26 cellular contexts compared by ENCODE assay signal in genomic region chr9:69236188-69236587, GRCh38.
"Had no signal": no experiment of that assay in that cellular context is flagged by ENCODE, and none has a peak within 500 bp of the region (broad histone marks: within the 10 kb centered on the region; RNA-seq: fewer than 3 reads in every experiment).

No MANE protein-coding gene starts in this region.

- H3K4me3 Mint-ChIP-seq: activated CD4-positive, alpha-beta memory T cell treated with anti-CD3 and anti-CD28 coated beads for 36 hours; activated CD4-positive, alpha-beta T cell treated with anti-CD3 and anti-CD28 coated beads, Interleukin-2, amount 10 ng/mL, durations not matched to agents 7 days and 5 days; activated naive CD4-positive, alpha-beta T cell treated with anti-CD3 and anti-CD28 coated beads for 36 hours; activated naive CD8-positive, alpha-beta T cell treated with anti-CD3 and anti-CD28 coated beads, Interleukin-2, amount 10 ng/mL, durations not matched to agents 7 days and 5 days; activated T-helper 17 cell treated with anti-CD3 and anti-CD28 coated beads, Interleukin-2, amount 50 U/mL, for 72 hours; T-cell had no signal

- H3K4me3 ChIP-seq: adrenal gland, Peyer's patch had no signal

- H3K36me3 Mint-ChIP-seq: activated naive CD8-positive, alpha-beta T cell treated with anti-CD3 and anti-CD28 coated beads, Interleukin-2, amount 10 ng/mL, durations not matched to agents 7 days and 5 days had no signal

- ATAC-seq: activated T-helper 17 cell treated with anti-CD3 and anti-CD28 coated beads, Interleukin-2, amount 50 U/mL, for 72 hours; T-cell had no signal

- H3K27me3 Mint-ChIP-seq: activated CD4-positive, alpha-beta memory T cell treated with anti-CD3 and anti-CD28 coated beads for 36 hours; activated CD4-positive, alpha-beta T cell treated with anti-CD3 and anti-CD28 coated beads, Interleukin-2, amount 10 ng/mL, durations not matched to agents 7 days and 5 days; activated naive CD8-positive, alpha-beta T cell treated with anti-CD3 and anti-CD28 coated beads, Interleukin-2, amount 10 ng/mL, durations not matched to agents 7 days and 5 days; activated T-helper 17 cell treated with anti-CD3 and anti-CD28 coated beads, Interleukin-2, amount 50 U/mL, for 72 hours; T-cell had no signal

- H3K4me1 ChIP-seq: adrenal gland, Peyer's patch had no signal

- H3K27me3 ChIP-seq: adrenal gland, Peyer's patch had no signal

- H3K4me1 Mint-ChIP-seq: activated CD4-positive, alpha-beta T cell treated with anti-CD3 and anti-CD28 coated beads, Interleukin-2, amount 10 ng/mL, durations not matched to agents 7 days and 5 days; activated naive CD8-positive, alpha-beta T cell treated with anti-CD3 and anti-CD28 coated beads, Interleukin-2, amount 10 ng/mL, durations not matched to agents 7 days and 5 days; activated T-helper 17 cell treated with anti-CD3 and anti-CD28 coated beads, Interleukin-2, amount 50 U/mL, for 72 hours; T-cell had no signal

- H3K27ac Mint-ChIP-seq: activated CD4-positive, alpha-beta memory T cell treated with anti-CD3 and anti-CD28 coated beads for 36 hours; activated CD4-positive, alpha-beta T cell treated with anti-CD3 and anti-CD28 coated beads, Interleukin-2, amount 10 ng/mL, durations not matched to agents 7 days and 5 days; activated naive CD4-positive, alpha-beta T cell treated with anti-CD3 and anti-CD28 coated beads for 36 hours; activated naive CD8-positive, alpha-beta T cell treated with anti-CD3 and anti-CD28 coated beads, Interleukin-2, amount 10 ng/mL, durations not matched to agents 7 days and 5 days; activated T-helper 17 cell treated with anti-CD3 and anti-CD28 coated beads, Interleukin-2, amount 50 U/mL, for 72 hours; T-cell had no signal

- H3K27ac ChIP-seq: adrenal gland, Peyer's patch, RWPE1 had no signal

- H3K9me3 Mint-ChIP-seq: activated CD4-positive, alpha-beta memory T cell treated with anti-CD3 and anti-CD28 coated beads for 36 hours; activated CD4-positive, alpha-beta T cell treated with anti-CD3 and anti-CD28 coated beads, Interleukin-2, amount 10 ng/mL, durations not matched to agents 7 days and 5 days; activated naive CD4-positive, alpha-beta T cell treated with anti-CD3 and anti-CD28 coated beads for 36 hours; activated naive CD8-positive, alpha-beta T cell treated with anti-CD3 and anti-CD28 coated beads, Interleukin-2, amount 10 ng/mL, durations not matched to agents 7 days and 5 days; activated T-helper 17 cell treated with anti-CD3 and anti-CD28 coated beads, Interleukin-2, amount 50 U/mL, for 72 hours; T-cell had no signal

- H3K9me3 ChIP-seq: adrenal gland, Peyer's patch had no signal

- DNase-seq: activated CD4-positive, alpha-beta memory T cell treated with anti-CD3 and anti-CD28 coated beads for 36 hours; activated CD4-positive, alpha-beta T cell treated with anti-CD3 and anti-CD28 coated beads, Interleukin-2, amount 10 ng/mL, durations not matched to agents 7 days and 5 days; activated CD4-positive, CD25-positive, alpha-beta regulatory T cell; activated CD8-positive, alpha-beta memory T cell treated with anti-CD3 and anti-CD28 coated beads for 24 hours; activated gamma-delta T cell; activated naive CD4-positive, alpha-beta T cell treated with anti-CD3 and anti-CD28 coated beads for 36 hours; activated naive CD8-positive, alpha-beta T cell treated with anti-CD3 and anti-CD28 coated beads, Interleukin-2, amount 10 ng/mL, durations not matched to agents 7 days and 5 days; activated T-cell treated with anti-CD3 and anti-CD28 coated beads for 4 hours; activated T-cell treated with anti-CD3 and anti-CD28 coated beads, Interleukin-2, amount 50 U/mL, for 48 hours; adrenal gland; anterior cingulate cortex; Kasumi-1; KBM-7; NCI-H146; NCI-H187 treated with DMSO at 0.1 percent for 48 hours; NCI-H2081 treated with DMSO at 0.1 percent for 48 hours; NCI-H446; NCI-H524; Peyer's patch; SIG-M5; T-cell; T-helper 2 cell; T1000 had no signal

- FAIRE-seq: TTC549 had no signal
